Comparison of ENCODE assay signal across 33 cellular contexts in genomic region chr6:170347975-170348374, GRCh38.
"Had no signal": no experiment of that assay in that cellular context is flagged by ENCODE, and none has a peak within 500 bp of the region (broad histone marks: within the 10 kb centered on the region; RNA-seq: fewer than 3 reads in every experiment).

No MANE protein-coding gene starts in this region.

- ATAC-seq: PC-3 had no signal

- H3K27ac Mint-ChIP-seq: activated B cell treated with CpG ODN at 0.5 μM for 24 hours; activated CD4-positive, alpha-beta memory T cell treated with anti-CD3 and anti-CD28 coated beads, Interleukin-2, amount 10 ng/mL, durations not matched to agents 7 days and 5 days; activated CD8-positive, alpha-beta memory T cell treated with anti-CD3 and anti-CD28 coated beads, Interleukin-2, amount 10 ng/mL, durations not matched to agents 7 days and 5 days; activated naive CD8-positive, alpha-beta T cell treated with anti-CD3 and anti-CD28 coated beads for 36 hours; IgD-negative memory B cell had no signal

- H3K27me3 ChIP-seq: brain microvascular endothelial cell, Peyer's patch had no signal

- H3K27ac ChIP-seq: brain microvascular endothelial cell, Peyer's patch, VCaP had no signal

- DNase-seq: activated B cell treated with CpG ODN at 0.5 μM for 24 hours; activated CD4-positive, alpha-beta memory T cell treated with anti-CD3 and anti-CD28 coated beads, Interleukin-2, amount 10 ng/mL, durations not matched to agents 7 days and 5 days; activated CD4-positive, alpha-beta T cell treated with anti-CD3 and anti-CD28 coated beads for 4 hours; activated CD4-positive, CD25-positive, alpha-beta regulatory T cell treated with anti-CD3 and anti-CD28 coated beads, Interleukin-2, amount 50 U/mL, for 72 hours; activated CD8-positive, alpha-beta memory T cell treated with anti-CD3 and anti-CD28 coated beads for 24 hours; activated CD8-positive, alpha-beta memory T cell treated with anti-CD3 and anti-CD28 coated beads, Interleukin-2, amount 10 ng/mL, durations not matched to agents 7 days and 5 days; activated CD8-positive, alpha-beta memory T cell treated with anti-CD3 and anti-CD28 coated beads, Interleukin-2, amount 50 U/mL, for 48 hours; activated effector memory CD4-positive, alpha-beta T cell treated with anti-CD3 and anti-CD28 coated beads, Interleukin-2, amount 50 U/mL, for 16 hours; activated naive CD4-positive, alpha-beta T cell; activated naive CD4-positive, alpha-beta T cell treated with anti-CD3 and anti-CD28 coated beads, Interleukin-2, amount 50 U/mL, for 16 hours; activated naive CD8-positive, alpha-beta T cell treated with anti-CD3 and anti-CD28 coated beads for 36 hours; activated T-cell treated with anti-CD3 and anti-CD28 coated beads, Interleukin-2, amount 50 U/mL, for 48 hours; amniotic stem cell; aorta; brain microvascular endothelial cell; Karpas-422; KBM-7; NCI-H1048; NCI-H1105 treated with DMSO at 0.1 percent for 48 hours; NCI-H1436; NCI-H1694 treated with DMSO at 0.1 percent for 48 hours; NCI-H2029; NCI-H510A; NCI-H526; NCI-H748 treated with DMSO at 0.1 percent for 48 hours; NK-92 treated with Interleukin-12 subunit alpha and Interleukin-12 subunit beta, amount 100 ng/mL, for 24 hours; Peyer's patch; RPMI8226; SW 1271; T-helper 9 cell had no signal

- H3K4me1 ChIP-seq: Peyer's patch had no signal

- H3K4me3 Mint-ChIP-seq: activated B cell treated with CpG ODN at 0.5 μM for 24 hours; activated CD4-positive, alpha-beta memory T cell treated with anti-CD3 and anti-CD28 coated beads, Interleukin-2, amount 10 ng/mL, durations not matched to agents 7 days and 5 days; activated CD8-positive, alpha-beta memory T cell treated with anti-CD3 and anti-CD28 coated beads, Interleukin-2, amount 10 ng/mL, durations not matched to agents 7 days and 5 days; activated naive CD8-positive, alpha-beta T cell treated with anti-CD3 and anti-CD28 coated beads for 36 hours; IgD-negative memory B cell had no signal

- H3K4me3 ChIP-seq: Peyer's patch had no signal

- H3K27me3 Mint-ChIP-seq: activated B cell treated with CpG ODN at 0.5 μM for 24 hours; activated CD4-positive, alpha-beta memory T cell treated with anti-CD3 and anti-CD28 coated beads, Interleukin-2, amount 10 ng/mL, durations not matched to agents 7 days and 5 days; activated CD8-positive, alpha-beta memory T cell treated with anti-CD3 and anti-CD28 coated beads, Interleukin-2, amount 10 ng/mL, durations not matched to agents 7 days and 5 days; activated naive CD8-positive, alpha-beta T cell treated with anti-CD3 and anti-CD28 coated beads for 36 hours; IgD-negative memory B cell had no signal

- H3K9me3 ChIP-seq: Peyer's patch had no signal
